ENCODE assay signal across 19 cellular contexts in the genomic region with DNA sequence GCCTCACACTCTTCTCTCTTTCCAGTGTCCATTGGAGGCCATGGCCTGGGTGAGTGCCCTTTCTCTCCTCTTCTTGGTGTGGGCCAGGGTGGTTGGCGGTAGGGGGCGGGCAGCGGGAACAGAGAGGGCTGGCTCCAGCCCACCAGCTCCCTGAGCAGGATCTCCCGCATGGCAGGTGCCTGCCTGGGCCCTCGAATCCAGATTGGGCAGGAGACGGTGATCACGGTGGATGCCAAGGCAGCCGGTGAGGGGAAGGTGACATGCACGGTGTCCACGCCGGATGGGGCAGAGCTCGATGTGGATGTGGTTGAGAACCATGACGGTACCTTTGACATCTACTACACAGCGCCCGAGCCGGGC. TPM values are rescaled to one million over a fixed set of nuclear protein-coding genes. Genes with fewer than 3 reads are reported as not detected.
DNase-seq lines count a peak whose midpoint lies in the region; ATAC-seq, FAIRE-seq and TF ChIP-seq lines count a peak whose summit lies in the region.
"Had no signal": no experiment of that assay in that cellular context is flagged by ENCODE, and none has a peak within 500 bp of the region (broad histone marks: within the 10 kb centered on the region; RNA-seq: fewer than 3 reads in every experiment).

No MANE protein-coding gene starts in this region.

- peak overlapping the region; percentile 50 for H2AK9ac ChIP-seq in IMR-90 (replicated peaks; ENCODE audit: low read depth, low read length, poor library complexity)

- no peak for TF ChIP-seq POLR2A in IMR-90 (IDR thresholded peaks at IDR 0.05; ENCODE audit: low read depth, low read length)

- peak overlapping the region; percentile 58 for H3K27ac Mint-ChIP-seq in astrocyte (ENCODE audit: unreplicated experiment)
- no peak overlapping the region for H3K27ac Mint-ChIP-seq in activated CD4-positive, alpha-beta memory T cell treated with anti-CD3 and anti-CD28 coated beads, Interleukin-2, amount 10 ng/mL, durations not matched to agents 7 days and 5 days
- H3K27ac Mint-ChIP-seq: CD4-positive, alpha-beta memory T cell had no signal

- CTCF ChIA-PET in IMR-90 (lab: Yijun Ruan, JAX): no interaction called here
- CTCF ChIA-PET in activated CD4-positive, alpha-beta memory T cell treated with anti-CD3 and anti-CD28 coated beads, Interleukin-2, amount 10 ng/mL, durations not matched to agents 7 days and 5 days (lab: Charles Lee): no interaction called here

- H3K27me3 Mint-ChIP-seq in astrocyte (ENCODE audit: low read depth, unreplicated experiment): no peaks in the 10 kb centered on the region
- no peaks in the 10 kb centered on the region for H3K27me3 Mint-ChIP-seq in activated CD4-positive, alpha-beta memory T cell treated with anti-CD3 and anti-CD28 coated beads, Interleukin-2, amount 10 ng/mL, durations not matched to agents 7 days and 5 days

- peaks cover 37 to 68% of the 10 kb centered on the region in 2 experiments for H3K79me1 ChIP-seq in IMR-90 (ENCODE audit: low read depth in 1 of 2, low read length in 2 of 2)

- TF ChIP-seq RAD21 in IMR-90 (IDR thresholded peaks at IDR 0.05; ENCODE audit: low read length): no peak

- no peak overlapping the region for H4K8ac ChIP-seq in IMR-90 (ENCODE audit: low read depth in 2 of 2, low read length in 2 of 2)

- H2BK120ac ChIP-seq in IMR-90 (ENCODE audit: low read depth, low read length): no peak overlapping the region

- POLR2A ChIA-PET in IMR-90 (lab: Charles Lee; ENCODE audit: unreplicated experiment): no interaction called here
- POLR2A ChIA-PET in activated CD4-positive, alpha-beta memory T cell treated with anti-CD3 and anti-CD28 coated beads, Interleukin-2, amount 10 ng/mL, durations not matched to agents 7 days and 5 days (lab: Charles Lee): no interaction called here

- H3K36me3 ChIP-seq in IMR-90 (ENCODE audit: control insufficient read depth, insufficient read depth, low read length) (peaks cover 96% of the 10 kb centered on the region), astrocyte (ENCODE audit: insufficient read depth, low read length) (peaks cover 68% of the 10 kb centered on the region), psoas muscle (ENCODE audit: insufficient read depth in 1 of 2, low read depth in 1 of 2) (peaks cover 4 to 100% of the 10 kb centered on the region in 2 donors), stomach smooth muscle (ENCODE audit: control insufficient read depth in 2 of 2, insufficient read depth in 2 of 2, low read length in 2 of 2) (peaks cover 85 to 89% of the 10 kb centered on the region in 2 donors)

- H4K5ac ChIP-seq in IMR-90 (ENCODE audit: low read depth, low read length): no peak overlapping the region

- in situ Hi-C loops in IMR-90 (cut with MboI; ENCODE audit: low sequenced_read_pairs): no loop called here

- BruUV-seq in IMR-90 (replicated peaks; lab: Mats Ljungman, UMichigan): no TSS peak

- H3K18ac ChIP-seq in IMR-90 (ENCODE audit: low read depth, low read length): no peak overlapping the region

- no peak overlapping the region for H3K9ac ChIP-seq in IMR-90 (ENCODE audit: low read depth, low read length)
- no peak overlapping the region for H3K9ac ChIP-seq in astrocyte (ENCODE audit: low read length)
- no peak overlapping the region for H3K9ac ChIP-seq in stomach smooth muscle (ENCODE audit: low read length in 2 of 2)
- H3K9ac ChIP-seq: GM23248 had no signal

- no peak overlapping the region for H3K4me3 ChIP-seq in IMR-90 (ENCODE audit: insufficient read depth, low read depth, low read length)
- no peak overlapping the region for H3K4me3 ChIP-seq in astrocyte (ENCODE audit: insufficient read depth, low read depth, low read length)
- H3K4me3 ChIP-seq in psoas muscle: no peak overlapping the region
- no peak overlapping the region for H3K4me3 ChIP-seq in stomach smooth muscle (ENCODE audit: low read length in 2 of 2)
- H3K4me3 ChIP-seq: GM23248 had no signal

- H3K14ac ChIP-seq in IMR-90 (replicated peaks; ENCODE audit: low read depth, low read length): no peak overlapping the region

- no peaks in the 10 kb centered on the region for H3K9me1 ChIP-seq in IMR-90 (ENCODE audit: insufficient read depth, low read length)

- peaks cover 58% of the 10 kb centered on the region for H4K20me1 ChIP-seq in IMR-90 (ENCODE audit: insufficient read depth, low read length)
- H4K20me1 ChIP-seq in astrocyte (ENCODE audit: insufficient read depth, low read length): peaks cover 92% of the 10 kb centered on the region

- H3K9me3 Mint-ChIP-seq in astrocyte (ENCODE audit: unreplicated experiment): no peaks in the 10 kb centered on the region
- H3K9me3 Mint-ChIP-seq in activated CD4-positive, alpha-beta memory T cell treated with anti-CD3 and anti-CD28 coated beads, Interleukin-2, amount 10 ng/mL, durations not matched to agents 7 days and 5 days: no peaks in the 10 kb centered on the region
- H3K9me3 Mint-ChIP-seq: CD4-positive, alpha-beta memory T cell had no signal

- H3K56ac ChIP-seq in IMR-90 (ENCODE audit: extremely low read depth, insufficient read depth, low read length): no peak overlapping the region

- no peak overlapping the region for H2BK20ac ChIP-seq in IMR-90 (ENCODE audit: low read depth, low read length)

- dilution Hi-C loops in IMR-90 (cut with HindIII; ENCODE audit: low sequenced_read_pairs, unreplicated experiment): no loop called here

- TF ChIP-seq CTCF in IMR-90 (conservative IDR thresholded peaks at IDR 0.05; ENCODE audit: low read depth, low read length): no peak
- TF ChIP-seq CTCF in astrocyte (IDR thresholded peaks at IDR 0.05; ENCODE audit: insufficient read depth, low read depth, low read length): no peak
- no peak for TF ChIP-seq CTCF in psoas muscle (IDR thresholded peaks at IDR 0.05)

- peaks cover 21% of the 10 kb centered on the region for H3K79me2 ChIP-seq in astrocyte (ENCODE audit: insufficient read depth, low read length)

- FAIRE-seq in astrocyte (lab: Jason Lieb, UNC) (no peak), urothelium cell line (lab: Jason Lieb, UNC) (no peak)
- FAIRE-seq: G401.6, GM12892, GM19239, H1 had no signal

- H3K4me3 Mint-ChIP-seq in astrocyte (ENCODE audit: unreplicated experiment): no peak overlapping the region
- H3K4me3 Mint-ChIP-seq in activated CD4-positive, alpha-beta memory T cell treated with anti-CD3 and anti-CD28 coated beads, Interleukin-2, amount 10 ng/mL, durations not matched to agents 7 days and 5 days: no peak overlapping the region

- H3K4me1 Mint-ChIP-seq in astrocyte (ENCODE audit: low read depth, unreplicated experiment): no peaks in the 10 kb centered on the region
- H3K4me1 Mint-ChIP-seq in activated CD4-positive, alpha-beta memory T cell treated with anti-CD3 and anti-CD28 coated beads, Interleukin-2, amount 10 ng/mL, durations not matched to agents 7 days and 5 days: no peaks in the 10 kb centered on the region
- H3K4me1 Mint-ChIP-seq: CD4-positive, alpha-beta memory T cell had no signal

- no peaks in the 10 kb centered on the region for H3K9me3 ChIP-seq in IMR-90 (ENCODE audit: control insufficient read depth, insufficient read depth, low read length)
- H3K9me3 ChIP-seq in astrocyte (ENCODE audit: insufficient read depth, low read depth, low read length): no peaks in the 10 kb centered on the region
- no peaks in the 10 kb centered on the region for H3K9me3 ChIP-seq in psoas muscle
- H3K9me3 ChIP-seq in stomach smooth muscle (ENCODE audit: control insufficient read depth in 2 of 2, low read length in 2 of 2): no peaks in the 10 kb centered on the region

- no peaks in the 10 kb centered on the region for H3K4me1 ChIP-seq in IMR-90 (ENCODE audit: control insufficient read depth, insufficient read depth, low read length)
- no peaks in the 10 kb centered on the region for H3K4me1 ChIP-seq in astrocyte (ENCODE audit: insufficient read depth, low read length)
- no peaks in the 10 kb centered on the region for H3K4me1 ChIP-seq in psoas muscle
- H3K4me1 ChIP-seq in stomach smooth muscle (ENCODE audit: control insufficient read depth, insufficient read depth, low read length): no peaks in the 10 kb centered on the region

- no peak overlapping the region for H3K27ac ChIP-seq in IMR-90 (ENCODE audit: insufficient read depth, low read length)
- no peak overlapping the region for H3K27ac ChIP-seq in astrocyte (ENCODE audit: low read depth, low read length)
- peak overlapping the region; percentile 58 for H3K27ac ChIP-seq in psoas muscle
- H3K27ac ChIP-seq in stomach smooth muscle (ENCODE audit: low read length): peak overlapping the region; percentile 18
- H3K27ac ChIP-seq: GM23248 had no signal

- no peak overlapping the region for H3K4ac ChIP-seq in IMR-90 (ENCODE audit: low read depth, low read length)

- H2BK5ac ChIP-seq in IMR-90 (ENCODE audit: low read depth, low read length, poor library complexity, severe bottlenecking): no peak overlapping the region

- intact Hi-C loops in IMR-90 (cut with micrococcal nuclease) (no loop called here), psoas muscle (cut with DNase I) (no loop called here)

- DNase-seq in IMR-90 (no peak), astrocyte (ENCODE audit: low read depth) (no peak), psoas muscle (no peak), urothelium cell line (ENCODE audit: low spot score) (no peak)
- no peak for DNase-seq in stimulated activated CD4-positive, alpha-beta T cell treated with anti-CD3 and anti-CD28 coated beads, Interleukin-4, amount 100 ng/mL, for 1 hour
- DNase-seq in activated CD4-positive, alpha-beta memory T cell treated with anti-CD3 and anti-CD28 coated beads, Interleukin-2, amount 10 ng/mL, durations not matched to agents 7 days and 5 days: no peak
- DNase-seq: C1 segment of cervical spinal cord; CD4-positive, alpha-beta memory T cell; COR-L47; DMS153; DND-41; GM23248; H7; HCEC 1CT had no signal

- H3K4me2 ChIP-seq in IMR-90 (ENCODE audit: low read depth, low read length): no peak overlapping the region
- H3K4me2 ChIP-seq in astrocyte (ENCODE audit: low read length): no peak overlapping the region

- no peak for ATAC-seq in IMR-90 (ENCODE audit: low read depth)
- no peak for ATAC-seq in psoas muscle

- no peaks in the 10 kb centered on the region for H3K27me3 ChIP-seq in IMR-90 (ENCODE audit: control insufficient read depth, insufficient read depth, low read length)
- no peaks in the 10 kb centered on the region for H3K27me3 ChIP-seq in astrocyte (ENCODE audit: insufficient read depth, low read length)
- no peaks in the 10 kb centered on the region for H3K27me3 ChIP-seq in psoas muscle (ENCODE audit: insufficient read depth in 3 of 3, low read length in 2 of 3)
- no peaks in the 10 kb centered on the region for H3K27me3 ChIP-seq in stomach smooth muscle (ENCODE audit: control insufficient read depth in 1 of 2, insufficient read depth in 2 of 2, low read length in 2 of 2)

- H2AK5ac ChIP-seq in IMR-90 (ENCODE audit: low read depth, low read length): no peak overlapping the region

- no peak overlapping the region for H4K91ac ChIP-seq in IMR-90 (ENCODE audit: insufficient read depth, low read depth, low read length)

- H2BK15ac ChIP-seq in IMR-90 (ENCODE audit: low read depth, low read length): no peak overlapping the region

- 98% methylated on average over 8 of the region's 16 CpGs; no CpG with 5 or more reads in 1 of the 2 experiments for WGBS in IMR-90 (ENCODE audit: extremely low coverage in 2 of 2, insufficient read length in 1 of 2), 2 experiments
- 60 to 83% (median 76%) methylated on average over 16 of the region's 16 CpGs for WGBS in psoas muscle, 3 donors

- peaks cover 16% of the 10 kb centered on the region for H3K36me3 Mint-ChIP-seq in astrocyte (ENCODE audit: low read depth, unreplicated experiment)
- H3K36me3 Mint-ChIP-seq in activated CD4-positive, alpha-beta memory T cell treated with anti-CD3 and anti-CD28 coated beads, Interleukin-2, amount 10 ng/mL, durations not matched to agents 7 days and 5 days (ENCODE audit: low read depth): no peaks in the 10 kb centered on the region
- H3K36me3 Mint-ChIP-seq: CD4-positive, alpha-beta memory T cell had no signal

- no peak overlapping the region for H3K23ac ChIP-seq in IMR-90 (ENCODE audit: low read depth, low read length)

- H2AFZ ChIP-seq in IMR-90 (replicated peaks; ENCODE audit: low read length, poor library complexity) (no peak overlapping the region), astrocyte (ENCODE audit: low read depth, low read length) (no peak overlapping the region)
- H2AFZ ChIP-seq: GM23248 had no signal

RNA-seq across cellular contexts. Expression of a gene that starts 13.5 kb away (rescaled TPM):
- total RNA-seq in IMR-90 (2012; rRNA removed) (61.1 and 104 TPM in 2 replicates), astrocyte (193 TPM in 2 replicates), psoas muscle (100 to 1,000 TPM; 103 to 210 (median 131) TPM)
- polyA plus RNA-seq in IMR-90 (2012; rRNA removed) (321 and 346 TPM in 2 replicates), psoas muscle (100 to 1,000 TPM; 141 to 156 (median 143) TPM)
- 128 and 421 TPM in 2 replicates for polyA plus RNA-seq in IMR-90 (2012; cell fraction: cytosol; rRNA removed)
- polyA plus RNA-seq in IMR-90 (2012; cell fraction: nucleus; rRNA removed; ENCODE audit: low replicate concordance): 84.2 and 106 TPM in 2 replicates
- total RNA-seq in activated CD4-positive, alpha-beta memory T cell treated with anti-CD3 and anti-CD28 coated beads, Interleukin-2, amount 10 ng/mL, durations not matched to agents 7 days and 5 days: 100 to 1,000 TPM; 124 to 140 TPM

RNA-seq across cellular contexts. Expression of a gene that starts 18.9 kb away (rescaled TPM):
- total RNA-seq in IMR-90 (2012; rRNA removed): 116 and 139 TPM in 2 replicates
- polyA plus RNA-seq in IMR-90 (2012; rRNA removed): 154 and 167 TPM in 2 replicates
- 67.5 and 137 TPM in 2 replicates for polyA plus RNA-seq in IMR-90 (2012; cell fraction: cytosol; rRNA removed)
- polyA plus RNA-seq in IMR-90 (2012; cell fraction: nucleus; rRNA removed; ENCODE audit: low replicate concordance): 165 and 525 TPM in 2 replicates
- 308 and 364 TPM in 2 replicates for total RNA-seq in astrocyte
- 1,000 to 10,000 TPM; 2,884 to 6,311 (median 4,401) TPM for total RNA-seq in psoas muscle
- polyA plus RNA-seq in psoas muscle: 1,000 to 10,000 TPM; 1,080 to 4,011 (median 1,658) TPM
- not detected for total RNA-seq in activated CD4-positive, alpha-beta memory T cell treated with anti-CD3 and anti-CD28 coated beads, Interleukin-2, amount 10 ng/mL, durations not matched to agents 7 days and 5 days
- polyA plus RNA-seq: CD4-positive, alpha-beta memory T cell had no signal

RNA-seq across cellular contexts. Expression of a gene that starts 57.4 kb away (rescaled TPM):
- total RNA-seq in IMR-90 (2012; rRNA removed) (7.7 and 8.3 TPM in 2 replicates), astrocyte (14.4 and 14.9 TPM in 2 replicates), psoas muscle (10 to 100 TPM in 2 of 4 donors, 1 to 10 TPM in 2; 3.9 to 15.7 (median 11.7) TPM)
- polyA plus RNA-seq in IMR-90 (2012; rRNA removed) (15.1 and 18.0 TPM in 2 replicates), psoas muscle (10 to 100 TPM; 13.4 to 24.5 (median 15.5) TPM)
- polyA plus RNA-seq in IMR-90 (2012; cell fraction: cytosol; rRNA removed): 5.3 and 5.9 TPM in 2 replicates
- polyA plus RNA-seq in IMR-90 (2012; cell fraction: nucleus; rRNA removed; ENCODE audit: low replicate concordance): 41.0 and 106 TPM in 2 replicates
- total RNA-seq in activated CD4-positive, alpha-beta memory T cell treated with anti-CD3 and anti-CD28 coated beads, Interleukin-2, amount 10 ng/mL, durations not matched to agents 7 days and 5 days: 1 to 10 TPM; 4.8 to 5.3 TPM

Comparison
In these comparisons a context has a peak if more than half of its experiments do, and no peak if none do; other contexts are left out.
1. H3K27ac ChIP-seq: peak in psoas muscle (single experiment) and stomach smooth muscle (single experiment); none in IMR-90 (single experiment) and astrocyte (single experiment).
2. RNA of a gene that starts 18.9 kb away (total RNA-seq): 2,884 to 6,311 TPM in psoas muscle, 308 to 364 TPM in astrocyte and 116 to 139 TPM in IMR-90; not detected in activated CD4-positive, alpha-beta memory T cell treated with anti-CD3 and anti-CD28 coated beads, Interleukin-2, amount 10 ng/mL, durations not matched to agents 7 days and 5 days; every median in the first group is over 100 times any median in the second.